22 cellular contexts compared by ENCODE assay signal in genomic region chr10:111821876-111822275, GRCh38.
"Had no signal": no experiment of that assay in that cellular context is flagged by ENCODE, and none has a peak within 500 bp of the region (broad histone marks: within the 10 kb centered on the region; RNA-seq: fewer than 3 reads in every experiment).

No MANE protein-coding gene starts in this region.

- DNase-seq: activated CD4-positive, alpha-beta memory T cell treated with anti-CD3 and anti-CD28 coated beads for 36 hours; activated CD4-positive, alpha-beta T cell treated with anti-CD3 and anti-CD28 coated beads for 48 hours; activated naive CD4-positive, alpha-beta T cell treated with anti-CD3 and anti-CD28 coated beads for 36 hours; activated naive CD8-positive, alpha-beta T cell treated with anti-CD3 and anti-CD28 coated beads, Interleukin-2, amount 10 ng/mL, durations not matched to agents 7 days and 5 days; activated T-cell treated with anti-CD3 and anti-CD28 coated beads, Interleukin-2, amount 50 U/mL, for 48 hours; amniotic stem cell; effector memory CD8-positive, alpha-beta T cell; gastrocnemius medialis; islet precursor cell; left colon; mesenchymal stem cell; naive thymus-derived CD8-positive, alpha-beta T cell; ovary; psoas muscle; right cardiac atrium; stimulated activated CD4-positive, alpha-beta T cell treated with anti-CD3 and anti-CD28 coated beads, Interleukin-15, amount 100 ng/mL, for 24 hours; SW 1271; T-helper 17 cell; upper lobe of right lung had no signal

- H3K36me3 ChIP-seq: gastrocnemius medialis, ovary, thoracic aorta, upper lobe of right lung had no signal

- H3K9me3 Mint-ChIP-seq: activated CD4-positive, alpha-beta memory T cell treated with anti-CD3 and anti-CD28 coated beads for 36 hours; activated naive CD4-positive, alpha-beta T cell treated with anti-CD3 and anti-CD28 coated beads for 36 hours; activated naive CD8-positive, alpha-beta T cell treated with anti-CD3 and anti-CD28 coated beads, Interleukin-2, amount 10 ng/mL, durations not matched to agents 7 days and 5 days; effector memory CD8-positive, alpha-beta T cell; naive thymus-derived CD8-positive, alpha-beta T cell; stimulated activated memory B cell treated with anti-CD40 and anti-IgM and Interleukin-4, amounts not matched to agents 10 μg/mL and 1 μg/mL and 100 μg/mL, for 72 hours had no signal

- H3K27ac Mint-ChIP-seq: activated CD4-positive, alpha-beta memory T cell treated with anti-CD3 and anti-CD28 coated beads for 36 hours; activated naive CD4-positive, alpha-beta T cell treated with anti-CD3 and anti-CD28 coated beads for 36 hours; activated naive CD8-positive, alpha-beta T cell treated with anti-CD3 and anti-CD28 coated beads, Interleukin-2, amount 10 ng/mL, durations not matched to agents 7 days and 5 days; effector memory CD8-positive, alpha-beta T cell; naive thymus-derived CD8-positive, alpha-beta T cell; stimulated activated memory B cell treated with anti-CD40 and anti-IgM and Interleukin-4, amounts not matched to agents 10 μg/mL and 1 μg/mL and 100 μg/mL, for 72 hours; T-helper 17 cell had no signal

- H3K27ac ChIP-seq: gastrocnemius medialis, ovary, psoas muscle, upper lobe of right lung had no signal

- H3K4me1 ChIP-seq: gastrocnemius medialis, psoas muscle, upper lobe of right lung had no signal

- H3K4me1 Mint-ChIP-seq: activated naive CD8-positive, alpha-beta T cell treated with anti-CD3 and anti-CD28 coated beads, Interleukin-2, amount 10 ng/mL, durations not matched to agents 7 days and 5 days; naive thymus-derived CD8-positive, alpha-beta T cell; stimulated activated memory B cell treated with anti-CD40 and anti-IgM and Interleukin-4, amounts not matched to agents 10 μg/mL and 1 μg/mL and 100 μg/mL, for 72 hours; T-helper 17 cell had no signal

- H3K9me3 ChIP-seq: gastrocnemius medialis, ovary, psoas muscle, thoracic aorta, upper lobe of right lung had no signal

- H3K4me3 ChIP-seq: gastrocnemius medialis, ovary, psoas muscle, smooth muscle cell, thoracic aorta, upper lobe of right lung had no signal

- H3K36me3 Mint-ChIP-seq: activated CD4-positive, alpha-beta memory T cell treated with anti-CD3 and anti-CD28 coated beads for 36 hours; activated naive CD8-positive, alpha-beta T cell treated with anti-CD3 and anti-CD28 coated beads, Interleukin-2, amount 10 ng/mL, durations not matched to agents 7 days and 5 days; naive thymus-derived CD8-positive, alpha-beta T cell; stimulated activated memory B cell treated with anti-CD40 and anti-IgM and Interleukin-4, amounts not matched to agents 10 μg/mL and 1 μg/mL and 100 μg/mL, for 72 hours had no signal

- H3K4me3 Mint-ChIP-seq: activated CD4-positive, alpha-beta memory T cell treated with anti-CD3 and anti-CD28 coated beads for 36 hours; activated naive CD4-positive, alpha-beta T cell treated with anti-CD3 and anti-CD28 coated beads for 36 hours; activated naive CD8-positive, alpha-beta T cell treated with anti-CD3 and anti-CD28 coated beads, Interleukin-2, amount 10 ng/mL, durations not matched to agents 7 days and 5 days; effector memory CD8-positive, alpha-beta T cell; naive thymus-derived CD8-positive, alpha-beta T cell; stimulated activated memory B cell treated with anti-CD40 and anti-IgM and Interleukin-4, amounts not matched to agents 10 μg/mL and 1 μg/mL and 100 μg/mL, for 72 hours; T-helper 17 cell had no signal

- H3K27me3 Mint-ChIP-seq: activated CD4-positive, alpha-beta memory T cell treated with anti-CD3 and anti-CD28 coated beads for 36 hours; effector memory CD8-positive, alpha-beta T cell; stimulated activated memory B cell treated with anti-CD40 and anti-IgM and Interleukin-4, amounts not matched to agents 10 μg/mL and 1 μg/mL and 100 μg/mL, for 72 hours; T-helper 17 cell had no signal

- H3K27me3 ChIP-seq: gastrocnemius medialis, ovary, upper lobe of right lung had no signal
